Comparison of ENCODE assay signal across 19 cellular contexts in genomic region chr12:49086116-49086515, GRCh38. TPM values are rescaled to one million over a fixed set of nuclear protein-coding genes. Genes with fewer than 3 reads are reported as not detected.
DNase-seq lines count a peak whose midpoint lies in the region; ATAC-seq and TF ChIP-seq lines count a peak whose summit lies in the region.
"Had no signal": no experiment of that assay in that cellular context is flagged by ENCODE, and none has a peak within 500 bp of the region (broad histone marks: within the 10 kb centered on the region; RNA-seq: fewer than 3 reads in every experiment).

No MANE protein-coding gene starts in this region.

- peaks cover 0 to 33% (median 26%) of the 10 kb centered on the region in 7 donors for H3K27me3 ChIP-seq in spleen (replicated peaks in 1 of 7)
- peaks cover 11% of the 10 kb centered on the region for H3K27me3 ChIP-seq in MG63

- no peak for ATAC-seq in GM21526 (IDR thresholded peaks at IDR 0.05; ENCODE audit: low FRiP score, unreplicated experiment)
- no peak for ATAC-seq in stimulated activated naive CD8-positive, alpha-beta T cell treated with anti-CD3 and anti-CD28 coated beads, Interleukin-15, Interleukin-2, amounts not matched to agents 100 U/mL and 50 U/mL, for 24 hours
- ATAC-seq: HCT116 had no signal

- POLR2A ChIA-PET in AG04449 (lab: Yijun Ruan, JAX) (no interaction called here), HEK293 (lab: Yijun Ruan, JAX) (interaction anchor here (1.5 kb wide), 1 partner anchor 45 kb away, joined by 3 read pairs; the partner anchor contains the start of gene TUBA1B)

- no peak overlapping the region for H3K4me3 ChIP-seq in AG04449 (ENCODE audit: low read depth, low read length)
- no peak overlapping the region for H3K4me3 ChIP-seq in HEK293 (ENCODE audit: low read depth, low read length)
- H3K4me3 ChIP-seq in cardiac fibroblast (replicated peaks in 1 of 2; ENCODE audit: low read depth in 2 of 2, low read length in 2 of 2): no peak overlapping the region
- H3K4me3 ChIP-seq in spleen: no peak overlapping the region
- no peak overlapping the region for H3K4me3 ChIP-seq in MG63

- CTCF ChIA-PET in AG04449 (lab: Yijun Ruan, JAX) (interaction anchor here (0.9 to 12.8 kb wide), 11 partner anchors 15 to 158 kb away, joined by 3 to 430 read pairs (median 33); partner anchors contain the start of genes DHH, LMBR1L, RHEBL1 and TUBA1B), HEK293 (lab: Yijun Ruan, JAX) (interaction anchor here (0.5 to 6.2 kb wide), 10 partner anchors 9 to 152 kb away, joined by 3 to 131 read pairs (median 28); partner anchors contain the start of genes DHH, LMBR1L, RHEBL1 and TUBA1B)

- intact Hi-C loops in spleen (cut with DNase I; ENCODE audit: low total_unique reads): loop anchor here (5.0 kb wide), 2 partner anchors 36 to 151 kb away; no protein-coding TSS in a partner anchor

- DNase-seq in AG04449 (ENCODE audit: low read depth, low spot score) (peak; percentile 16), cardiac fibroblast (ENCODE audit: low read depth in 2 of 2) (peak; percentile 8 to 39), foreskin melanocyte (peak; percentile 36), spleen (no peak), MG63 (no peak)
- no peak for DNase-seq in stimulated activated naive CD8-positive, alpha-beta T cell treated with anti-CD3 and anti-CD28 coated beads, Interleukin-15, Interleukin-2, amounts not matched to agents 100 U/mL and 50 U/mL, for 24 hours
- DNase-seq: DMS 273 treated with DMSO at 0.1 percent for 48 hours, GF-D8, NCI-H1092 treated with DMSO at 0.1 percent for 48 hours, NCI-H1694, NCI-H226, NCI-H524 treated with DMSO at 0.1 percent for 48 hours had no signal

- 70 to 91% (median 87%) methylated on average over 3 of the region's 3 CpGs for whole genome bisulfite sequencing in spleen, 5 donors

- H3K9me3 ChIP-seq in HEK293 (ENCODE audit: control insufficient read depth, insufficient read depth, low read depth, low read length) (no peaks in the 10 kb centered on the region), spleen (peaks cover 0 to 4% (median 0%) of the 10 kb centered on the region in 8 donors), MG63 (no peaks in the 10 kb centered on the region)

- TF ChIP-seq POLR2A in spleen (IDR thresholded peaks at IDR 0.05): no peak

- H3K27ac ChIP-seq in HEK293 (ENCODE audit: extremely low read depth, low read depth, low read length) (no peak overlapping the region), spleen (no peak overlapping the region)
- H3K27ac ChIP-seq: 22Rv1, C4-2B, KMS-11 had no signal

- TF ChIP-seq CTCF in AG04449 (IDR thresholded peaks at IDR 0.05; ENCODE audit: insufficient read depth, low read length, missing control alignments) (no peak), HEK293 (tag by site-specific recombination; IDR thresholded peaks at IDR 0.05) (no peak), cardiac fibroblast (IDR thresholded peaks at IDR 0.05; ENCODE audit: low read depth, low read length) (no peak), spleen (IDR thresholded peaks at IDR 0.05 in 8 of 11, conservative IDR thresholded peaks at IDR 0.05 in 3 of 11) (no peak)

- no peaks in the 10 kb centered on the region for H3K4me1 ChIP-seq in HEK293 (ENCODE audit: control insufficient read depth, insufficient read depth, low read length)
- peaks cover 28 to 35% (median 33%) of the 10 kb centered on the region in 6 donors for H3K4me1 ChIP-seq in spleen

- H3K36me3 ChIP-seq in HEK293 (ENCODE audit: control insufficient read depth in 2 of 2, insufficient read depth in 1 of 2, low read length in 2 of 2) (no peaks in the 10 kb centered on the region), spleen (no peaks in the 10 kb centered on the region), MG63 (no peaks in the 10 kb centered on the region)

TF ChIP-seq in HEK293, 187 proteins besides CTCF, POLR2A, EP300 and RAD21:
- TF ChIP-seq ZFHX2 (tag by site-specific recombination; conservative IDR thresholded peaks at IDR 0.05) (peak; percentile 42; the same call in 1 of the 2 replicates), HOXD13 (CRISPR knock-in tag; IDR thresholded peaks at IDR 0.05; ENCODE audit: borderline replicate concordance) (no peak)

RNA-seq across cellular contexts. Expression of gene DHH, which starts 8.5 kb away (rescaled TPM):
- 1 to 10 TPM in 3 of 7 donors, under 1 TPM in 4; 0.33 to 2.6 (median 0.79) TPM for total RNA-seq in spleen
- polyA plus RNA-seq in spleen: under 1 TPM; 0.09 to 0.74 (median 0.59) TPM
- not detected in 2 replicates for total RNA-seq in MG63 (2014; rRNA removed; shearing (Covaris generic); ENCODE audit: low replicate concordance)
- total RNA-seq: MCF 10A had no signal

RNA-seq across cellular contexts. Expression of gene RHEBL1, which starts 16.3 kb away (rescaled TPM):
- total RNA-seq in spleen: 1 to 10 TPM; 2.0 to 4.3 (median 2.5) TPM
- polyA plus RNA-seq in spleen: 1 to 10 TPM; 3.9 to 6.7 (median 5.5) TPM
- 0.16 TPM in 1 of 2 replicates, not detected in the other for total RNA-seq in MG63 (2014; rRNA removed; shearing (Covaris generic); ENCODE audit: low replicate concordance)

RNA-seq across cellular contexts. Expression of gene LMBR1L, which starts 24.5 kb away (rescaled TPM):
- total RNA-seq in spleen: 100 to 1,000 TPM in 2 of 7 donors, 10 to 100 TPM in 5; 60.3 to 108 (median 85.8) TPM
- polyA plus RNA-seq in spleen: 10 to 100 TPM; 44.1 to 78.0 (median 61.2) TPM
- 20.5 and 28.4 TPM in 2 replicates for total RNA-seq in MG63 (2014; rRNA removed; shearing (Covaris generic); ENCODE audit: low replicate concordance)

RNA-seq across cellular contexts. Expression of gene KMT2D, which starts 25.5 kb away (rescaled TPM):
- total RNA-seq in spleen: 100 to 1,000 TPM; 115 to 172 (median 163) TPM
- 10 to 100 TPM in 1 of 3 donors, 1 to 10 TPM in 2; 5.1 to 42.1 (median 6.0) TPM for polyA plus RNA-seq in spleen
- total RNA-seq in MG63 (2014; rRNA removed; shearing (Covaris generic); ENCODE audit: low replicate concordance): 8.6 and 11.7 TPM in 2 replicates

RNA-seq across cellular contexts. Expression of gene TUBA1B, which starts 45.1 kb away (rescaled TPM):
- total RNA-seq in spleen: 100 to 1,000 TPM; 326 to 706 (median 476) TPM
- polyA plus RNA-seq in spleen: 100 to 1,000 TPM; 231 to 582 (median 476) TPM
- total RNA-seq in MG63 (2014; rRNA removed; shearing (Covaris generic); ENCODE audit: low replicate concordance): 2,940 and 4,183 TPM in 2 replicates

Comparison
In these comparisons a context has a peak if more than half of its experiments do, and no peak if none do; other contexts are left out.
1. DNase-seq: peak in AG04449 (single experiment), cardiac fibroblast (2 of 2) and foreskin melanocyte (single experiment); none in spleen (single experiment), MG63 (single experiment) and stimulated activated naive CD8-positive, alpha-beta T cell treated with anti-CD3 and anti-CD28 coated beads, Interleukin-15, Interleukin-2, amounts not matched to agents 100 U/mL and 50 U/mL, for 24 hours (single experiment).